9 cellular contexts compared by ENCODE assay signal in genomic region chr1:228464487-228464983, GRCh38. TPM values are rescaled to one million over a fixed set of nuclear protein-coding genes. Genes with fewer than 3 reads are reported as not detected.
DNase-seq lines count a peak whose midpoint lies in the region; ATAC-seq, FAIRE-seq and TF ChIP-seq lines count a peak whose summit lies in the region.
"Had no signal": no experiment of that assay in that cellular context is flagged by ENCODE, and none has a peak within 500 bp of the region (broad histone marks: within the 10 kb centered on the region; RNA-seq: fewer than 3 reads in every experiment).

No MANE protein-coding gene starts in this region.

- peak overlapping the region; percentile 39 for H3K4me2 ChIP-seq in mesendoderm (ENCODE audit: low read length)

- H3K27ac ChIP-seq in mesendoderm (ENCODE audit: low read depth, low read length): no peak overlapping the region

- H3K79me2 ChIP-seq in mesendoderm (ENCODE audit: control insufficient read depth, insufficient read depth, low read length): no peaks in the 10 kb centered on the region

- peak overlapping the region; percentile 8 for H3K4me3 ChIP-seq in mesendoderm (ENCODE audit: low read length)

- H2AK5ac ChIP-seq in mesendoderm (ENCODE audit: low read length): no peak overlapping the region

- no peak overlapping the region for H2BK120ac ChIP-seq in mesendoderm (ENCODE audit: low read depth, low read length)

- H3K23ac ChIP-seq in mesendoderm (ENCODE audit: low read length): no peak overlapping the region

- POLR2A ChIA-PET in activated CD8-positive, alpha-beta T cell treated with anti-CD3 and anti-CD28 coated beads, Interleukin-2, amount 10 ng/mL, durations not matched to agents 7 days and 5 days (lab: Charles Lee): interaction anchor here (0.9 to 3.9 kb wide), 11 partner anchors 9 to 355 kb away, joined by 4 to 108 read pairs (median 10); partner anchors contain the start of genes GUK1, MRPL55, RNF187 and TRIM11

- ATAC-seq in HG02759 (IDR thresholded peaks at IDR 0.05; ENCODE audit: unreplicated experiment): peak; percentile 88
- peak; percentile 87 for ATAC-seq in activated CD8-positive, alpha-beta T cell treated with anti-CD3 and anti-CD28 coated beads, Interleukin-2, amount 10 ng/mL, durations not matched to agents 7 days and 5 days

- H3K36me3 ChIP-seq in mesendoderm (ENCODE audit: control insufficient read depth, insufficient read depth, low read length): no peaks in the 10 kb centered on the region

- H3K27me3 Mint-ChIP-seq in activated CD8-positive, alpha-beta T cell treated with anti-CD3 and anti-CD28 coated beads, Interleukin-2, amount 10 ng/mL, durations not matched to agents 7 days and 5 days (ENCODE audit: low read depth): peaks cover 4% of the 10 kb centered on the region

- FAIRE-seq in GM12891 (lab: Jason Lieb, UNC): peak; percentile 47

- peak; percentile 62 for DNase-seq in GM12891 (ENCODE audit: insufficient read length, low spot score)
- DNase-seq in NCI-H2107 treated with DMSO at 0.1 percent for 48 hours (lab: John Stamatoyannopoulos, UW; ENCODE audit: unreplicated experiment): peak; percentile 76
- DNase-seq in activated CD8-positive, alpha-beta T cell treated with anti-CD3 and anti-CD28 coated beads, Interleukin-2, amount 10 ng/mL, durations not matched to agents 7 days and 5 days: peak; percentile 97
- peak; percentile 87 for DNase-seq in effector CD4-positive, alpha-beta T cell
- DNase-seq in mesendoderm: peak; percentile 93
- DNase-seq in stimulated activated CD8-positive, alpha-beta memory T cell treated with anti-CD3 and anti-CD28 coated beads, Interleukin-15, amount 100 ng/mL, for 48 hours (ENCODE audit: low read depth in 2 of 2): peak; percentile 81 to 84
- DNase-seq in RKO (ENCODE audit: low spot score): no peak

- no peak for TF ChIP-seq POLR2A in GM12891 (IDR thresholded peaks at IDR 0.05; ENCODE audit: low read depth, low read length)

- WGBS in mesendoderm (ENCODE audit: extremely low coverage, insufficient coverage, low lambda C conversion rate): no CpG with 5 or more reads among the region's 33 CpGs

- H3K9ac ChIP-seq in mesendoderm (ENCODE audit: low read length): peak overlapping the region; percentile 32

- peak overlapping the region; percentile 95 for H3K27ac Mint-ChIP-seq in activated CD8-positive, alpha-beta T cell treated with anti-CD3 and anti-CD28 coated beads, Interleukin-2, amount 10 ng/mL, durations not matched to agents 7 days and 5 days

- H4K5ac ChIP-seq in mesendoderm (ENCODE audit: low read length): no peak overlapping the region

- H3K4me1 Mint-ChIP-seq in activated CD8-positive, alpha-beta T cell treated with anti-CD3 and anti-CD28 coated beads, Interleukin-2, amount 10 ng/mL, durations not matched to agents 7 days and 5 days (ENCODE audit: low read depth): peaks cover 65% of the 10 kb centered on the region

- H3K4me3 Mint-ChIP-seq in activated CD8-positive, alpha-beta T cell treated with anti-CD3 and anti-CD28 coated beads, Interleukin-2, amount 10 ng/mL, durations not matched to agents 7 days and 5 days: peak overlapping the region; percentile 93

- H2BK15ac ChIP-seq in mesendoderm (replicated peaks; ENCODE audit: low read depth): no peak overlapping the region

- no peaks in the 10 kb centered on the region for H3K79me1 ChIP-seq in mesendoderm (ENCODE audit: low read length)

- H2BK5ac ChIP-seq in mesendoderm (ENCODE audit: low read length): no peak overlapping the region

- H3K18ac ChIP-seq in mesendoderm (ENCODE audit: low read length): no peak overlapping the region

- no peak overlapping the region for H4K8ac ChIP-seq in mesendoderm (ENCODE audit: low read depth, low read length)

- peaks cover 12% of the 10 kb centered on the region for H3K27me3 ChIP-seq in mesendoderm (ENCODE audit: insufficient read depth, low read length, poor library complexity)

- no peaks in the 10 kb centered on the region for H3K9me3 Mint-ChIP-seq in activated CD8-positive, alpha-beta T cell treated with anti-CD3 and anti-CD28 coated beads, Interleukin-2, amount 10 ng/mL, durations not matched to agents 7 days and 5 days (ENCODE audit: insufficient read depth)

- H3K36me3 Mint-ChIP-seq in activated CD8-positive, alpha-beta T cell treated with anti-CD3 and anti-CD28 coated beads, Interleukin-2, amount 10 ng/mL, durations not matched to agents 7 days and 5 days (ENCODE audit: low read depth): peaks cover 20% of the 10 kb centered on the region

- no peak overlapping the region for H3K4ac ChIP-seq in mesendoderm (ENCODE audit: low read depth, low read length)

- CTCF ChIA-PET in activated CD8-positive, alpha-beta T cell treated with anti-CD3 and anti-CD28 coated beads, Interleukin-2, amount 10 ng/mL, durations not matched to agents 7 days and 5 days (lab: Charles Lee): interaction anchor here (1.1 to 12.6 kb wide), 7 partner anchors 8 to 334 kb away, joined by 3 to 123 read pairs (median 10); partner anchors contain the start of genes IBA57 and RNF187

- H3K56ac ChIP-seq in mesendoderm (ENCODE audit: low read length): peak overlapping the region; percentile 17

- peaks cover 1% of the 10 kb centered on the region for H3K4me1 ChIP-seq in mesendoderm (ENCODE audit: control insufficient read depth, low read depth, low read length)

TF ChIP-seq in GM12891, 5 proteins besides CTCF, POLR2A, EP300 and RAD21:
- TF ChIP-seq TAF1 (IDR thresholded peaks at IDR 0.05; ENCODE audit: low read depth, low read length) (no peak; the same call in 1 of the 2 replicates), SPI1 (IDR thresholded peaks at IDR 0.05; ENCODE audit: low read depth, low read length) (no peak), POU2F2 (IDR thresholded peaks at IDR 0.05; ENCODE audit: low read depth, low read length) (no peak)
TF ChIP-seq in GM12891: peak in this region for 0.

RNA-seq across cellular contexts. Expression of gene RNF187, which starts 22.6 kb away (rescaled TPM):
- 51.7 TPM for polyA plus RNA-seq in GM12891 (2012; ENCODE audit: low read depth, missing spikeins)
- 100 to 1,000 TPM; 129 to 139 TPM for total RNA-seq in activated CD8-positive, alpha-beta T cell treated with anti-CD3 and anti-CD28 coated beads, Interleukin-2, amount 10 ng/mL, durations not matched to agents 7 days and 5 days
- polyA plus RNA-seq in mesendoderm (2013, experiment 1 of 2): 38.8 TPM
- polyA plus RNA-seq in mesendoderm (2013, experiment 2 of 2): 38.9 TPM

RNA-seq across cellular contexts. Expression of gene TRIM17, which starts 47.9 kb away (rescaled TPM):
- 0.26 TPM for polyA plus RNA-seq in GM12891 (2012; ENCODE audit: low read depth, missing spikeins)
- 1 to 10 TPM; 2.8 to 4.0 TPM for total RNA-seq in activated CD8-positive, alpha-beta T cell treated with anti-CD3 and anti-CD28 coated beads, Interleukin-2, amount 10 ng/mL, durations not matched to agents 7 days and 5 days
- 1.4 TPM for polyA plus RNA-seq in mesendoderm (2013, experiment 1 of 2)
- 1.1 TPM for polyA plus RNA-seq in mesendoderm (2013, experiment 2 of 2)
- total RNA-seq: glomerular endothelial cell had no signal

RNA-seq across cellular contexts. Expression of gene TRIM11, which starts 57.9 kb away (rescaled TPM):
- polyA plus RNA-seq in GM12891 (2012; ENCODE audit: low read depth, missing spikeins): 12.6 TPM
- total RNA-seq in activated CD8-positive, alpha-beta T cell treated with anti-CD3 and anti-CD28 coated beads, Interleukin-2, amount 10 ng/mL, durations not matched to agents 7 days and 5 days: 10 to 100 TPM; 66.5 to 71.9 TPM
- 15.8 TPM for polyA plus RNA-seq in mesendoderm (2013, experiment 1 of 2)
- polyA plus RNA-seq in mesendoderm (2013, experiment 2 of 2): 15.4 TPM
